In the genomic region with DNA sequence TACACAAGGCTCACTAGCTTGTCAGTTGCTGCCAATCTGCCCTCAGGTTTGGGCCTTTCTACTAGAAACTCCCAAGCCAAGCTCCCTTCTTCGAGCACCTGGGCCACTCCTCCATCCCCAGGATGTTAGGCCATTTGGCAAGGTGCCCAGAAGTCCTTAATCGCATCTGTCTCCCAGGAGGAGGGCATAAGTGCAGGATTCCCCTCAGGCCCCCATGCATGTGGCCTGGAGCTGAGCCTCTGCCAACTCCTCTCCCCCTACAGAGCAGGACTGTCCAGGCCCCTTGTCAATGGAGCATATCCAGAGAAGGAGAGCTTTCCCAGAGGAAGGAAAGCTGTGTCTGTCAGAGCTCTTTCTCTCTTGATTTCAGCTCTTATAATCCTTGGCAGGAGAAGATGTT, we compare ENCODE assay signal across 12 cellular contexts.
DNase-seq lines count a peak whose midpoint lies in the region; ATAC-seq, FAIRE-seq and TF ChIP-seq lines count a peak whose summit lies in the region.
"Had no signal": no experiment of that assay in that cellular context is flagged by ENCODE, and none has a peak within 500 bp of the region (broad histone marks: within the 10 kb centered on the region; RNA-seq: fewer than 3 reads in every experiment).

No MANE protein-coding gene starts in this region.

- intact Hi-C loops in left ventricle myocardium superior (cut with micrococcal nuclease), result no loop called here

- ATAC-seq in left ventricle myocardium superior (peak; percentile 47), HG03571 (IDR thresholded peaks at IDR 0.05; ENCODE audit: unreplicated experiment) (no peak), HG03139 (IDR thresholded peaks at IDR 0.05; ENCODE audit: unreplicated experiment) (no peak)

- no peak for FAIRE-seq in D721Med (lab: Jason Lieb, UNC)
- FAIRE-seq: endothelial cell of umbilical vein had no signal

- TF ChIP-seq CTCF in D721Med (IDR thresholded peaks at IDR 0.05; ENCODE audit: insufficient read depth, missing control alignments), result no peak

- peak; percentile 26 for DNase-seq in D721Med (ENCODE audit: insufficient read length, low spot score)
- DNase-seq in NCI-H1105 treated with DMSO at 0.1 percent for 48 hours (lab: John Stamatoyannopoulos, UW), result peak; percentile 100
- DNase-seq in NCI-H524 treated with DMSO at 0.1 percent for 48 hours (lab: John Stamatoyannopoulos, UW), result peak; percentile 98
- DNase-seq in left ventricle myocardium superior, result no peak
- DNase-seq in activated CD4-positive, alpha-beta T cell treated with anti-CD3 and anti-CD28 coated beads for 1 hour, result no peak
- no peak for DNase-seq in hepatic stellate cell (ENCODE audit: low spot score)
- DNase-seq: activated CD8-positive, alpha-beta memory T cell treated with anti-CD3 and anti-CD28 coated beads, Interleukin-2, amount 50 U/mL, for 4 hours; AML-193; T1000 had no signal

Comparison
In these comparisons a context has a peak if more than half of its experiments do, and no peak if none do; other contexts are left out.
1. DNase-seq: peak in D721Med (single experiment), NCI-H1105 treated with DMSO at 0.1 percent for 48 hours (single experiment) and NCI-H524 treated with DMSO at 0.1 percent for 48 hours (single experiment); none in left ventricle myocardium superior (single experiment), activated CD4-positive, alpha-beta T cell treated with anti-CD3 and anti-CD28 coated beads for 1 hour (single experiment) and hepatic stellate cell (single experiment).